19 cellular contexts compared by ENCODE assay signal in the genomic region with DNA sequence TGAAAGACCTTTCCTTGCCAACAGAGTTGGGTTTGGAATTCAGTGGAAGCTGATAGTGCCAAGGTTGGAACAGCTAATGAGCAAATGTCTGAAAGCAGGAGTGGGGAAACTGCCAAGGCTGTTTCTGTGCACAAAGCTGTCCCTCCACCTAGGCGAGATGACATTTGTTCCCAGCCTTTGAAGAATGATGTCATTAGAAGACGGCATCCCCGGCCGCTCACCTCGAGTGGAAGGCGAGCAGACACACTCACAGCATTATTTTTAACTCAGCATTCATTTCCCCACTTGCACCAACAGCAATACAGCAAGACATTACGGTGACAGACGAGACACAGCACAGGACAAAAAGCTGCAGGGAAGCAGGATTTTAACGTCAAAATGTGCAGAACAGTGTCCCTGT.
DNase-seq lines count a peak whose midpoint lies in the region; ATAC-seq and TF ChIP-seq lines count a peak whose summit lies in the region.
"Had no signal": no experiment of that assay in that cellular context is flagged by ENCODE, and none has a peak within 500 bp of the region (broad histone marks: within the 10 kb centered on the region; RNA-seq: fewer than 3 reads in every experiment).

No MANE protein-coding gene starts in this region.

- H3K9me3 Mint-ChIP-seq in progenitor cell of endocrine pancreas (ENCODE audit: low read depth) = peaks cover 6% of the 10 kb centered on the region

- peak overlapping the region in 1 of 12 donors; percentile 9 for H3K27ac ChIP-seq in heart left ventricle
- H3K27ac ChIP-seq: SJCRH30 had no signal

- H3K4me1 Mint-ChIP-seq in progenitor cell of endocrine pancreas (ENCODE audit: low read depth) = peaks cover 3% of the 10 kb centered on the region
- H3K4me1 Mint-ChIP-seq: CD14-positive monocyte had no signal

- 9 to 19% (median 17%) methylated on average over 9 of the region's 9 CpGs for WGBS in heart left ventricle, 4 donors

- TF ChIP-seq CTCF in heart left ventricle (IDR thresholded peaks at IDR 0.05) (no peak), progenitor cell of endocrine pancreas (IDR thresholded peaks at IDR 0.05; ENCODE audit: unreplicated experiment) (no peak)

- no peaks in the 10 kb centered on the region for H3K27me3 Mint-ChIP-seq in progenitor cell of endocrine pancreas

- H3K9me3 ChIP-seq in heart left ventricle = peaks cover 0 to 14% (median 0%) of the 10 kb centered on the region in 12 donors
- H3K9me3 ChIP-seq: SJCRH30 had no signal

- no peak for TF ChIP-seq POLR2A in heart left ventricle (IDR thresholded peaks at IDR 0.05)

- peaks cover 7% of the 10 kb centered on the region for H3K36me3 Mint-ChIP-seq in progenitor cell of endocrine pancreas (ENCODE audit: insufficient read depth)
- H3K36me3 Mint-ChIP-seq: CD14-positive monocyte had no signal

- H3K36me3 ChIP-seq in heart left ventricle = no peaks in the 10 kb centered on the region
- H3K36me3 ChIP-seq: SJCRH30 had no signal

- DNase-seq in heart left ventricle (peak in 3 of 5 donors; percentile 16 to 57 (median 30)), cardiac septum (ENCODE audit: low spot score) (no peak), NCI-H1092 treated with DMSO at 0.1 percent for 48 hours (lab: John Stamatoyannopoulos, UW) (peak; percentile 54), cerebellar cortex (ENCODE audit: low spot score) (peak; percentile 68), progenitor cell of endocrine pancreas (ENCODE audit: low spot score, unreplicated experiment) (no peak), T-helper 1 cell (no peak)
- DNase-seq in stimulated activated CD8-positive, alpha-beta memory T cell treated with anti-CD3 and anti-CD28 coated beads, Interleukin-4, amount 100 ng/mL, for 48 hours = no peak
- DNase-seq: H9; KBM-7; NCI-H146; NCI-H2107; NCI-H345; NCI-H526; NK-92 treated with Interleukin-12 subunit alpha and Interleukin-12 subunit beta, amount 100 ng/mL, for 24 hours; OCI-M1; RPMI8226; SJCRH30 had no signal

- peak; percentile 50 to 93 (median 74) for ATAC-seq in heart left ventricle
- ATAC-seq in GM21737 (IDR thresholded peaks at IDR 0.05; ENCODE audit: unreplicated experiment) = no peak

- peak overlapping the region; percentile 6 for H3K27ac Mint-ChIP-seq in progenitor cell of endocrine pancreas

- no peaks in the 10 kb centered on the region for H3K27me3 ChIP-seq in heart left ventricle

- peaks cover 0 to 6% (median 0%) of the 10 kb centered on the region in 12 donors for H3K4me1 ChIP-seq in heart left ventricle
- H3K4me1 ChIP-seq: SJCRH30 had no signal

- H3K4me3 Mint-ChIP-seq in progenitor cell of endocrine pancreas (ENCODE audit: low read depth) = no peak overlapping the region
- H3K4me3 Mint-ChIP-seq: CD14-positive monocyte, H9 had no signal

- H3K4me3 ChIP-seq in heart left ventricle = no peak overlapping the region
- H3K4me3 ChIP-seq: SJCRH30 had no signal

- intact Hi-C loops in heart left ventricle (cut with DNase I) (loop anchor here in 1 of 10 donors (5.0 kb wide), 1 partner anchor 164 kb away; no protein-coding TSS in a partner anchor), cardiac septum (cut with DNase I) (no loop called here)

Comparison
In these comparisons a context has a peak if more than half of its experiments do, and no peak if none do; other contexts are left out.
1. DNase-seq: peak in heart left ventricle (3 of 5), NCI-H1092 treated with DMSO at 0.1 percent for 48 hours (single experiment) and cerebellar cortex (single experiment); none in cardiac septum (single experiment), progenitor cell of endocrine pancreas (single experiment), stimulated activated CD8-positive, alpha-beta memory T cell treated with anti-CD3 and anti-CD28 coated beads, Interleukin-4, amount 100 ng/mL, for 48 hours (single experiment) and T-helper 1 cell (0 of 5).